In the genomic region with DNA sequence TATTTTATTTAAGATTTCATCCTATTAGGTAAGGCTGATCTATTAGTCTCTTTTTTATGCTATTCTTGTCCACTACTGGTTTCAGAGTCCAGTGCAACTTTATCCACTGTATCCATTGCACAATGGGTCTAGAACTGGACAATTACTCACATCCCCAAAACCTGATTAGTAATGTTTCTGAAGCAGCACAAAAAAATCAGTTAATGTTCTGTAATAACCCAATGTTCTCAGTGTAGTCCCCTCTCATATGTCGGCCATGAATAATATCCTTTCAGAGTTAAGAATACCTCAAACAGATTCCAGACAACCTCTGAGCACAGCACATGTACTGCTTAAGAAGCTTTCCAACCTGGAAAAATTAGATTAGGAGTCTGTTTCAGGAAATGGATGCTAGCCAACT, we compare ENCODE assay signal across 14 cellular contexts. TPM values are rescaled to one million over a fixed set of nuclear protein-coding genes. Genes with fewer than 3 reads are reported as not detected.
DNase-seq lines count a peak whose midpoint lies in the region; ATAC-seq and TF ChIP-seq lines count a peak whose summit lies in the region.
"Had no signal": no experiment of that assay in that cellular context is flagged by ENCODE, and none has a peak within 500 bp of the region (broad histone marks: within the 10 kb centered on the region; RNA-seq: fewer than 3 reads in every experiment).

No MANE protein-coding gene starts in this region.

- no peak overlapping the region for H3K9ac ChIP-seq in endocrine pancreas (ENCODE audit: control insufficient read depth, insufficient read depth, low read length)

- TF ChIP-seq POLR2A in suprapubic skin (IDR thresholded peaks at IDR 0.05) (no peak), GM18505 (IDR thresholded peaks at IDR 0.05; ENCODE audit: borderline replicate concordance, extremely low read depth, insufficient read depth, insufficient read length) (no peak)

- H3K27ac ChIP-seq in lung (ENCODE audit: low read depth in 1 of 2, low read length in 1 of 2), result peak overlapping the region in 1 of 2 donors; percentile 68
- H3K27ac ChIP-seq in suprapubic skin, result peak overlapping the region; percentile 64
- H3K27ac ChIP-seq: A549, brain microvascular endothelial cell had no signal

- H3K4me1 ChIP-seq in endocrine pancreas (ENCODE audit: control insufficient read depth, insufficient read depth, low read length) (peaks cover 11% of the 10 kb centered on the region), lung (ENCODE audit: control insufficient read depth in 2 of 2, insufficient read depth in 2 of 2, low read length in 2 of 2) (peaks cover 24 to 33% of the 10 kb centered on the region in 2 donors), suprapubic skin (peaks cover 30% of the 10 kb centered on the region)

- H3K4me3 ChIP-seq in endocrine pancreas (ENCODE audit: control insufficient read depth, insufficient read depth, low read length) (peak overlapping the region; percentile 4), lung (no peak overlapping the region), suprapubic skin (no peak overlapping the region)
- H3K4me3 ChIP-seq: A549 had no signal

- H3K9me3 Mint-ChIP-seq in activated CD4-positive, alpha-beta T cell treated with anti-CD3 and anti-CD28 coated beads for 36 hours (ENCODE audit: low read depth), result no peaks in the 10 kb centered on the region
- H3K9me3 Mint-ChIP-seq in activated CD4-positive, alpha-beta memory T cell treated with anti-CD3 and anti-CD28 coated beads for 36 hours, result no peaks in the 10 kb centered on the region

- H3K36me3 Mint-ChIP-seq in activated CD4-positive, alpha-beta T cell treated with anti-CD3 and anti-CD28 coated beads for 36 hours (ENCODE audit: low read depth), result peaks cover 20% of the 10 kb centered on the region
- H3K36me3 Mint-ChIP-seq in activated CD4-positive, alpha-beta memory T cell treated with anti-CD3 and anti-CD28 coated beads for 36 hours, result peaks cover 5% of the 10 kb centered on the region

- CTCF ChIA-PET in activated CD4-positive, alpha-beta T cell treated with anti-CD3 and anti-CD28 coated beads for 36 hours (lab: Charles Lee), result interaction anchor here (0.9 to 1.5 kb wide), 3 partner anchors 8 to 37 kb away, joined by 4 to 9 read pairs (median 4); no protein-coding TSS in a partner anchor
- CTCF ChIA-PET in activated CD4-positive, alpha-beta memory T cell treated with anti-CD3 and anti-CD28 coated beads for 36 hours (lab: Charles Lee), result interaction anchor here (1.7 kb wide), 1 partner anchor 37 kb away, joined by 5 read pairs; no protein-coding TSS in a partner anchor

- TF ChIP-seq CTCF in lung (IDR thresholded peaks at IDR 0.05; ENCODE audit: control extremely low read depth, extremely low read depth) (no peak), suprapubic skin (IDR thresholded peaks at IDR 0.05) (no peak)

- H3K4me3 Mint-ChIP-seq in activated CD4-positive, alpha-beta T cell treated with anti-CD3 and anti-CD28 coated beads for 36 hours, result no peak overlapping the region
- no peak overlapping the region for H3K4me3 Mint-ChIP-seq in activated CD4-positive, alpha-beta memory T cell treated with anti-CD3 and anti-CD28 coated beads for 36 hours

- no peak for DNase-seq in activated CD4-positive, alpha-beta T cell treated with anti-CD3 and anti-CD28 coated beads for 36 hours
- no peak for DNase-seq in activated CD4-positive, alpha-beta T cell treated with anti-CD3 and anti-CD28 coated beads, Interleukin-2, amount 50 U/mL, for 48 hours
- no peak for DNase-seq in lung (ENCODE audit: low spot score)
- no peak for DNase-seq in suprapubic skin (ENCODE audit: low spot score in 2 of 2)
- DNase-seq in activated CD4-positive, alpha-beta memory T cell treated with anti-CD3 and anti-CD28 coated beads for 36 hours, result no peak
- no peak for DNase-seq in OCI-M2 (lab: John Stamatoyannopoulos, UW; ENCODE audit: unreplicated experiment)
- DNase-seq: brain microvascular endothelial cell; foreskin melanocyte; stimulated activated CD8-positive, alpha-beta memory T cell treated with anti-CD3 and anti-CD28 coated beads, Interleukin-4, amount 100 ng/mL, for 48 hours had no signal

- ATAC-seq in activated CD4-positive, alpha-beta T cell treated with anti-CD3 and anti-CD28 coated beads for 36 hours, result no peak
- ATAC-seq in lung (ENCODE audit: insufficient read depth, low FRiP score) (peak; percentile 50), GM18505 (IDR thresholded peaks at IDR 0.05; ENCODE audit: unreplicated experiment) (no peak)
- ATAC-seq: A549, Panc1 had no signal

- H3K36me3 ChIP-seq in endocrine pancreas (ENCODE audit: control insufficient read depth, insufficient read depth, low read length) (no peaks in the 10 kb centered on the region), lung (ENCODE audit: control insufficient read depth in 2 of 2, insufficient read depth in 2 of 2, low read length in 2 of 2) (peaks cover 0 to 2% of the 10 kb centered on the region in 2 donors), suprapubic skin (no peaks in the 10 kb centered on the region)
- H3K36me3 ChIP-seq: brain microvascular endothelial cell had no signal

- intact Hi-C loops in activated CD4-positive, alpha-beta T cell treated with anti-CD3 and anti-CD28 coated beads for 36 hours (cut with DNase I, micrococcal nuclease), result no loop called here
- intact Hi-C loops in activated CD4-positive, alpha-beta memory T cell treated with anti-CD3 and anti-CD28 coated beads for 36 hours (cut with micrococcal nuclease), result no loop called here

- H3K9me3 ChIP-seq in endocrine pancreas (ENCODE audit: control insufficient read depth, low read length) (no peaks in the 10 kb centered on the region), lung (ENCODE audit: control insufficient read depth in 2 of 2, insufficient read depth in 1 of 2, low read length in 1 of 2) (no peaks in the 10 kb centered on the region), suprapubic skin (no peaks in the 10 kb centered on the region)
- H3K9me3 ChIP-seq: A549 had no signal

- TF ChIP-seq EP300 in suprapubic skin (IDR thresholded peaks at IDR 0.05), result no peak

- H3K27me3 ChIP-seq in endocrine pancreas (ENCODE audit: control insufficient read depth, insufficient read depth, low read length) (no peaks in the 10 kb centered on the region), lung (ENCODE audit: control insufficient read depth, insufficient read depth) (no peaks in the 10 kb centered on the region), suprapubic skin (no peaks in the 10 kb centered on the region)
- H3K27me3 ChIP-seq: brain microvascular endothelial cell had no signal

- WGBS in lung, 2 donors, result 55 to 66% methylated on average over 1 of the region's 1 CpG
- WGBS in suprapubic skin, result 47% methylated on average over 1 of the region's 1 CpG

- no peaks in the 10 kb centered on the region for H3K27me3 Mint-ChIP-seq in activated CD4-positive, alpha-beta T cell treated with anti-CD3 and anti-CD28 coated beads for 36 hours
- H3K27me3 Mint-ChIP-seq in activated CD4-positive, alpha-beta memory T cell treated with anti-CD3 and anti-CD28 coated beads for 36 hours, result no peaks in the 10 kb centered on the region

- peaks cover 78% of the 10 kb centered on the region for H3K4me1 Mint-ChIP-seq in activated CD4-positive, alpha-beta T cell treated with anti-CD3 and anti-CD28 coated beads for 36 hours
- peaks cover 72% of the 10 kb centered on the region for H3K4me1 Mint-ChIP-seq in activated CD4-positive, alpha-beta memory T cell treated with anti-CD3 and anti-CD28 coated beads for 36 hours (ENCODE audit: low read depth)

- peak overlapping the region; percentile 22 for H3K27ac Mint-ChIP-seq in activated CD4-positive, alpha-beta T cell treated with anti-CD3 and anti-CD28 coated beads for 36 hours
- no peak overlapping the region for H3K27ac Mint-ChIP-seq in activated CD4-positive, alpha-beta memory T cell treated with anti-CD3 and anti-CD28 coated beads for 36 hours

- POLR2A ChIA-PET in activated CD4-positive, alpha-beta T cell treated with anti-CD3 and anti-CD28 coated beads for 36 hours (lab: Charles Lee), result interaction anchor here (0.6 kb wide), 1 partner anchor 9 kb away, joined by 3 read pairs; no protein-coding TSS in a partner anchor
- POLR2A ChIA-PET in activated CD4-positive, alpha-beta memory T cell treated with anti-CD3 and anti-CD28 coated beads for 36 hours (lab: Charles Lee), result no interaction called here

RNA-seq across cellular contexts. Expression of a gene that starts 29.7 kb away (rescaled TPM):
- total RNA-seq in activated CD4-positive, alpha-beta T cell treated with anti-CD3 and anti-CD28 coated beads for 36 hours, result 10 to 100 TPM; 49.4 to 67.5 TPM
- 10 to 100 TPM; 40.2 to 43.7 TPM for total RNA-seq in lung
- polyA plus RNA-seq in lung, result 10 to 100 TPM; 16.1 to 23.5 TPM
- total RNA-seq in suprapubic skin, result 10 to 100 TPM in 3 of 4 donors, 1 to 10 TPM in 1; 6.4 to 13.8 (median 11.7) TPM
- total RNA-seq in activated CD4-positive, alpha-beta memory T cell treated with anti-CD3 and anti-CD28 coated beads for 36 hours, result 10 to 100 TPM; 71.9 to 76.7 TPM
- total RNA-seq: M059J had no signal
